Comparison of ENCODE assay signal across 10 cellular contexts in the genomic region with DNA sequence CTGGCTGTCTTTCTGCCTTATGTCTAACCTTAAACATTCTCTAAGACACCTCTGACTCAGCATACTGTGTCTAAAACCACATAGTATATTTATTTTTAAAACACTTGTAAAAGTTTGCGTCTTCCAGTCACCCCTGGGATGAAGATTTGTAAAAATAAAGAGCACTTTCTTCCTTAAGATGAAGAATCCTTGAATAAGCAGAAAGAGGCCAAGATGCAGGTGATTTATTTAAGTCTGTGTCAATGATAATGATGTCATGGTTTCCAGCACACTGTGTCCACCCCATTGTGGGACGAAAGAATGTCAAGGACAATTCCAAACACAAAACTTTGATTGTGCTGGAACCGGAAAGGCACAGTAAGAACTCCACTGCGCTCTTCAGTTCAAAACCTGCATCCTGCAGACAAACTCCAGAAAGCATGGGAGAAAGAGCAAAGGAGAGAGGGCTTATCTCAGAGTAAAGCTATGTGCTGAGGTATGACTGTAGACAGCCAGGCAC.
DNase-seq lines count a peak whose midpoint lies in the region; TF ChIP-seq lines count a peak whose summit lies in the region.
"Had no signal": no experiment of that assay in that cellular context is flagged by ENCODE, and none has a peak within 500 bp of the region (broad histone marks: within the 10 kb centered on the region; RNA-seq: fewer than 3 reads in every experiment).

No MANE protein-coding gene starts in this region.

- H3K79me2 ChIP-seq in GM23248 (ENCODE audit: insufficient read depth) (peaks cover 39% of the 10 kb centered on the region), hepatocyte (peaks cover 2% of the 10 kb centered on the region)

- H3K27ac ChIP-seq in GM23248, result peak overlapping the region; percentile 55
- H3K27ac ChIP-seq in hepatocyte, result peak overlapping the region; percentile 22

- peaks cover 20% of the 10 kb centered on the region for H3F3A ChIP-seq in GM23248 (ENCODE audit: insufficient read depth)

- in situ Hi-C loops in GM23248 (cut with MboI), result no loop called here

- no peak for TF ChIP-seq CTCF in hepatocyte (IDR thresholded peaks at IDR 0.05; ENCODE audit: poor library complexity)

- H3K4me1 ChIP-seq in GM23248 (ENCODE audit: insufficient read depth) (peaks cover 21% of the 10 kb centered on the region), hepatocyte (ENCODE audit: insufficient read depth) (peaks cover 9% of the 10 kb centered on the region), skeletal muscle satellite cell (ENCODE audit: control insufficient read depth, insufficient read depth, low read length) (peaks cover 36% of the 10 kb centered on the region)

- H3K9me2 ChIP-seq in GM23248 (ENCODE audit: insufficient read depth) (no peaks in the 10 kb centered on the region), hepatocyte (replicated peaks; ENCODE audit: insufficient read depth) (no peaks in the 10 kb centered on the region)

- peak overlapping the region; percentile 11; the same call in 1 of the 2 replicates for H3K9ac ChIP-seq in GM23248
- peak overlapping the region; percentile 15 for H3K9ac ChIP-seq in skeletal muscle satellite cell (ENCODE audit: low read depth, low read length)

- H3K9me3 ChIP-seq in GM23248 (ENCODE audit: low read depth) (no peaks in the 10 kb centered on the region), hepatocyte (ENCODE audit: low read depth) (no peaks in the 10 kb centered on the region), skeletal muscle satellite cell (replicated peaks; ENCODE audit: low read length) (no peaks in the 10 kb centered on the region)

- H3K27me3 ChIP-seq in GM23248 (replicated peaks; ENCODE audit: insufficient read depth) (no peaks in the 10 kb centered on the region), hepatocyte (no peaks in the 10 kb centered on the region), skeletal muscle satellite cell (ENCODE audit: control insufficient read depth, insufficient read depth, low read length) (no peaks in the 10 kb centered on the region)

- H3K4me2 ChIP-seq in GM23248 (ENCODE audit: unreplicated experiment), result peak overlapping the region; percentile 36
- no peak overlapping the region for H3K4me2 ChIP-seq in hepatocyte
- H3K4me2 ChIP-seq in skeletal muscle satellite cell (ENCODE audit: low read length), result peak overlapping the region; percentile 48

- H4K20me1 ChIP-seq in GM23248 (ENCODE audit: insufficient read depth), result no peaks in the 10 kb centered on the region
- H4K20me1 ChIP-seq in hepatocyte (ENCODE audit: insufficient read depth, poor library complexity, severe bottlenecking), result no peaks in the 10 kb centered on the region

- H3K4me3 ChIP-seq in GM23248 (no peak overlapping the region), hepatocyte (no peak overlapping the region), skeletal muscle satellite cell (ENCODE audit: low read length) (no peak overlapping the region)

- no peak overlapping the region for H2AFZ ChIP-seq in GM23248
- no peak overlapping the region for H2AFZ ChIP-seq in hepatocyte

- H3K36me3 ChIP-seq in GM23248 (ENCODE audit: low read depth) (peaks cover 37% of the 10 kb centered on the region), hepatocyte (replicated peaks; ENCODE audit: insufficient read depth, low read depth) (no peaks in the 10 kb centered on the region), skeletal muscle satellite cell (ENCODE audit: insufficient read depth, low read length) (peaks cover 26% of the 10 kb centered on the region)

- WGBS in GM23248 (ENCODE audit: low coverage in 1 of 2, low lambda C conversion rate in 2 of 2, missing lambda C conversion rate in 2 of 2), 2 experiments, result 38 to 39% methylated on average over 4 of the region's 4 CpGs
- WGBS in hepatocyte (ENCODE audit: low lambda C conversion rate, missing lambda C conversion rate), result 40% methylated on average over 4 of the region's 4 CpGs

- DNase-seq in GM23248, result peak; percentile 56
- peak; percentile 76 for DNase-seq in astrocyte of the hippocampus (ENCODE audit: low read depth, low spot score)
- peak; percentile 39 for DNase-seq in hepatocyte (ENCODE audit: low spot score)
- no peak for DNase-seq in NCI-H1417 treated with DMSO at 0.1 percent for 48 hours (lab: John Stamatoyannopoulos, UW)
- no peak for DNase-seq in DMS79 (lab: John Stamatoyannopoulos, UW)
- DNase-seq in SW 1271 (lab: John Stamatoyannopoulos, UW), result no peak
- DNase-seq in NCI-H82 treated with DMSO at 0.1 percent for 48 hours (lab: John Stamatoyannopoulos, UW; ENCODE audit: unreplicated experiment), result no peak
- DNase-seq: GDM1, small intestine had no signal

Comparison
In these comparisons a context has a peak if more than half of its experiments do, and no peak if none do; other contexts are left out.
1. DNase-seq: peak in GM23248 (single experiment), astrocyte of the hippocampus (single experiment) and hepatocyte (single experiment); none in NCI-H1417 treated with DMSO at 0.1 percent for 48 hours (single experiment), DMS79 (single experiment), SW 1271 (0 of 2) and NCI-H82 treated with DMSO at 0.1 percent for 48 hours (single experiment).